Comparison of ENCODE assay signal across 8 cellular contexts in genomic region chr1:201559679-201560162, GRCh38. TPM values are rescaled to one million over a fixed set of nuclear protein-coding genes. Genes with fewer than 3 reads are reported as not detected.
DNase-seq lines count a peak whose midpoint lies in the region; ATAC-seq and TF ChIP-seq lines count a peak whose summit lies in the region.

No MANE protein-coding gene starts in this region.

- peak; percentile 84 for DNase-seq in BE2C
- DNase-seq in Kasumi-1 (lab: John Stamatoyannopoulos, UW) = peak; percentile 88 to 90
- DNase-seq in RPMI7951 (ENCODE audit: low read depth) = peak; percentile 79
- peak; percentile 39 for DNase-seq in activated T-helper 1 cell treated with Interleukin-2 at 50 U/mL for 16 hours (ENCODE audit: low read depth)
- DNase-seq in fibroblast of the conjunctiva (ENCODE audit: low read depth) = peak; percentile 76
- peak; percentile 76 for DNase-seq in occipital lobe (lab: John Stamatoyannopoulos, UW)
- DNase-seq in testis = peak; percentile 91

- no peaks in the 10 kb centered on the region for H3K9me3 ChIP-seq in BE2C
- no peaks in the 10 kb centered on the region for H3K9me3 ChIP-seq in testis

- H3K4me1 ChIP-seq in BE2C (peaks cover 25% of the 10 kb centered on the region), testis (no peaks in the 10 kb centered on the region)

- no peak for TF ChIP-seq POLR2A in testis (IDR thresholded peaks at IDR 0.05)

- H3K27ac ChIP-seq in testis = no peak overlapping the region

- 16 to 17% methylated on average over 12 to 13 of the region's 13 CpGs for WGBS in testis, 2 donors

- TF ChIP-seq CTCF in BE2C (IDR thresholded peaks at IDR 0.05; ENCODE audit: low read depth, low read length) (peak; percentile 97), testis (IDR thresholded peaks at IDR 0.05) (peak; percentile 93 to 98 (median 97))

- intact Hi-C loops in testis (cut with DNase I; ENCODE audit: low total_unique reads) = loop anchor here (10.0 kb wide), 2 partner anchors 145 to 235 kb away; no protein-coding TSS in a partner anchor

- ATAC-seq in GM19324 (IDR thresholded peaks at IDR 0.05; ENCODE audit: low FRiP score, unreplicated experiment) = peak; percentile 67

- H3K27me3 ChIP-seq in BE2C = no peaks in the 10 kb centered on the region
- no peaks in the 10 kb centered on the region for H3K27me3 ChIP-seq in testis

- no peak overlapping the region for H3K4me3 ChIP-seq in BE2C (ENCODE audit: low read depth, low read length)
- no peak overlapping the region for H3K4me3 ChIP-seq in testis

- H3K36me3 ChIP-seq in BE2C (no peaks in the 10 kb centered on the region), testis (ENCODE audit: low read depth, missing control alignments) (no peaks in the 10 kb centered on the region)

RNA-seq across cellular contexts. Expression of gene NAV1, which starts 20.8 kb away (rescaled TPM):
- 41.3 TPM for polyA plus RNA-seq in BE2C (2012; ENCODE audit: insufficient read depth, insufficient read length, low read depth)
- 24.7 and 27.6 TPM in 2 replicates for total RNA-seq in RPMI7951 (2014; rRNA removed; shearing (Covaris generic))
- total RNA-seq in occipital lobe (38.8 TPM), testis (10 to 100 TPM; 52.5 to 56.8 TPM)
- polyA plus RNA-seq in testis (ENCODE audit: insufficient read depth, low read depth, low replicate concordance) = 22.0 TPM

RNA-seq across cellular contexts. Expression of gene CSRP1, which starts 52.8 kb away (rescaled TPM):
- polyA plus RNA-seq in BE2C (2012; ENCODE audit: insufficient read depth, insufficient read length, low read depth) = 78.3 TPM
- 292 and 402 TPM in 2 replicates for total RNA-seq in RPMI7951 (2014; rRNA removed; shearing (Covaris generic))
- total RNA-seq in occipital lobe = 16.8 TPM
- total RNA-seq in testis = 100 to 1,000 TPM; 103 to 123 TPM
- polyA plus RNA-seq in testis (ENCODE audit: insufficient read depth, low read depth, low replicate concordance) = 217 TPM

Comparison
In these comparisons a context has a peak if more than half of its experiments do, and no peak if none do; other contexts are left out.
1. DNase-seq: peak in every context shown above with its lines; median percentile 91 in testis; 89 in Kasumi-1; 84 in BE2C; 79 in RPMI7951; 76 in fibroblast of the conjunctiva; 76 in occipital lobe; 39 in activated T-helper 1 cell treated with Interleukin-2 at 50 U/mL for 16 hours.